Comparison of ENCODE assay signal across 1 cellular context in the genomic region with DNA sequence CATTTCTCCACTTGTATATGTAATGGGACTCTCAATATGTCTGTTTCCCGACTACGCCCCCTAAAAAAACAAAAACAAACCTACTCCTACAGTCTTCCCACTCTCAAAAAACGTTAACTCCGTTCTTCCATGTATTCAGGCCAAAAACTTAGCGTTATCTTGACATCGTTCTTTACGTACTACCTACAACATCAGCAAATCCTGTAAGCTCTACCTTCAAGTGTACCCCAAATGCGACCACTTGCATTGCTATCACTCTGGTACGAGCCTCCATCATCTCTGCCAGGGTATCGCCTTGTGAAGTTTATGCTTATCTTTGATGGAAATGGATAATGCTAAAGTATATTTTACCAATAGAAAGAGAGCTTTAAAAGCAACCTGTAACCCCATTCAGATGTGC.
TF ChIP-seq lines count a peak whose summit lies in the region.

No MANE protein-coding gene starts in this region.

TF ChIP-seq in HEK293, 187 proteins besides CTCF, POLR2A, EP300 and RAD21 (continued from another document):
- TF ChIP-seq ZSCAN5A (tag by site-specific recombination; IDR thresholded peaks at IDR 0.05), result no peak
